35 cellular contexts compared by ENCODE assay signal in genomic region chr16:71179569-71179968, GRCh38. TPM values are rescaled to one million over a fixed set of nuclear protein-coding genes. Genes with fewer than 3 reads are reported as not detected.
"Had no signal": no experiment of that assay in that cellular context is flagged by ENCODE, and none has a peak within 500 bp of the region (broad histone marks: within the 10 kb centered on the region; RNA-seq: fewer than 3 reads in every experiment).

No MANE protein-coding gene starts in this region.

- H3K9me3 ChIP-seq: adrenal gland had no signal

- H3K27ac ChIP-seq: adrenal gland, cardiac muscle cell, VCaP had no signal

- H3K4me3 ChIP-seq: adrenal gland, cardiac muscle cell had no signal

- DNase-seq: activated B cell treated with CpG ODN at 0.5 μM for 24 hours; activated CD4-positive, alpha-beta memory T cell treated with anti-CD3 and anti-CD28 coated beads for 36 hours; activated CD4-positive, alpha-beta T cell treated with anti-CD3 and anti-CD28 coated beads for 4 hours; activated CD4-positive, alpha-beta T cell treated with anti-CD3 and anti-CD28 coated beads, Interleukin-2, amount 10 ng/mL, durations not matched to agents 24 days and 14 days; activated CD4-positive, alpha-beta T cell treated with anti-CD3 and anti-CD28 coated beads, Interleukin-2, amount 50 U/mL, for 1 hour; activated CD4-positive, alpha-beta T cell treated with anti-CD3 and anti-CD28 coated beads, Interleukin-2, amount 50 U/mL, for 4 hours; activated CD4-positive, CD25-positive, alpha-beta regulatory T cell treated with anti-CD3 and anti-CD28 coated beads, Interleukin-2, amount 50 U/mL, for 72 hours; activated CD8-positive, alpha-beta memory T cell treated with anti-CD3 and anti-CD28 coated beads, Interleukin-2, amount 50 U/mL, for 4 hours; activated CD8-positive, alpha-beta T cell treated with anti-CD3 and anti-CD28 coated beads for 36 hours; activated effector memory CD4-positive, alpha-beta T cell treated with anti-CD3 and anti-CD28 coated beads, Interleukin-2, amount 50 U/mL, for 16 hours; activated gamma-delta T cell treated with Interleukin-2 at 50 U/mL for 16 hours; activated naive CD4-positive, alpha-beta T cell; activated naive CD4-positive, alpha-beta T cell treated with anti-CD3 and anti-CD28 coated beads for 36 hours; activated naive CD4-positive, alpha-beta T cell treated with anti-CD3 and anti-CD28 coated beads, Interleukin-2, amount 50 U/mL, for 16 hours; activated naive CD8-positive, alpha-beta T cell treated with anti-CD3 and anti-CD28 coated beads for 36 hours; activated T-cell treated with anti-CD3 and anti-CD28 coated beads for 4 hours; activated T-cell treated with anti-CD3 and anti-CD28 coated beads, Interleukin-2, amount 50 U/mL, for 1 hour; activated T-cell treated with anti-CD3 and anti-CD28 coated beads, Interleukin-2, amount 50 U/mL, for 4 hours; activated T-cell treated with anti-CD3 and anti-CD28 coated beads, Interleukin-2, amount 50 U/mL, for 72 hours; adrenal gland; amniotic stem cell; aorta; caudate nucleus; cerebellar nuclear complex; T-helper 2 cell; T-helper 9 cell had no signal

- H3K27me3 ChIP-seq: cardiac muscle cell had no signal

- FAIRE-seq: bronchial epithelial cell, TTC549 had no signal

- H3K4me1 ChIP-seq: adrenal gland had no signal

- H3K36me3 ChIP-seq: adrenal gland, cardiac muscle cell had no signal

- ATAC-seq: activated CD8-positive, alpha-beta T cell treated with anti-CD3 and anti-CD28 coated beads for 36 hours; activated naive CD4-positive, alpha-beta T cell treated with anti-CD3 and anti-CD28 coated beads, Interleukin-2, amount 50 U/mL, for 72 hours; activated T-cell treated with anti-CD3 and anti-CD28 coated beads, Interleukin-2, amount 50 U/mL, for 4 hours; activated T-cell treated with anti-CD3 and anti-CD28 coated beads, Interleukin-2, amount 50 U/mL, for 72 hours; activated T-helper 17 cell treated with anti-CD3 and anti-CD28 coated beads, Interleukin-2, amount 50 U/mL, for 72 hours had no signal

RNA-seq across cellular contexts. Expression of gene HYDIN, which starts 51.0 kb away (rescaled TPM):
- total RNA-seq: activated B cell treated with CpG ODN at 0.5 μM for 24 hours; activated CD4-positive, alpha-beta memory T cell treated with anti-CD3 and anti-CD28 coated beads for 36 hours; activated CD4-positive, alpha-beta T cell treated with anti-CD3 and anti-CD28 coated beads, Interleukin-2, amount 10 ng/mL, durations not matched to agents 24 days and 14 days; activated CD8-positive, alpha-beta memory T cell treated with anti-CD3 and anti-CD28 coated beads for 36 hours; activated CD8-positive, alpha-beta T cell treated with anti-CD3 and anti-CD28 coated beads for 36 hours; activated naive CD4-positive, alpha-beta T cell treated with anti-CD3 and anti-CD28 coated beads for 36 hours; activated naive CD8-positive, alpha-beta T cell treated with anti-CD3 and anti-CD28 coated beads for 36 hours; activated T-cell treated with anti-CD3 and anti-CD28 coated beads, Interleukin-2, amount 50 U/mL, for 4 hours; activated T-helper 1 cell treated with anti-CD3 and anti-CD28 coated beads, Interleukin-12 subunit alpha, Interleukin-12 subunit beta, Interleukin-2, Interleukin-4 antibody, amounts not matched to agents 30 ng/mL and 10 ng/mL and 1 ng/mL, durations not matched to agents 14 hours and 24 hours and 36 hours; chondrocyte had no signal
